26 cellular contexts compared by ENCODE assay signal in the genomic region with DNA sequence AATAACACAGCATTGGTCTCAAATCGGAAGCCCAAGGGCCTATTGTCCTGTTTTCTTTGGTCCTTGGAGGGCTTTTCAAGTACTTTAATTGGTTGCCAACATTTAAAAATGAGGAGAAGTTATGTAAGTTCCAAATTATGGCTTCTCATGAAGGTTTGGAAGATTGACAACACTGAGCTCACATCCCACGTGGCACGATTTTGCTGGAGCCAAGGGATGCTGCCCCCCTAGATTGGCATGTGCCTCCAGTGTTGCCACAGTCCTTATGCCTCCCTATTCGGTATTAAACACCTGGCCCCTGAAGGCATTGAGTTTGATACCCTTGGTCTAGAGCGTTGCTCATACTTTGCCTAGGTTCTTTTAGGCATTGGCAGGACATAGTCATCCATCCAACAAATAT.
"Had no signal": no experiment of that assay in that cellular context is flagged by ENCODE, and none has a peak within 500 bp of the region (broad histone marks: within the 10 kb centered on the region; RNA-seq: fewer than 3 reads in every experiment).

No MANE protein-coding gene starts in this region.

- ATAC-seq: activated CD4-positive, alpha-beta T cell treated with anti-CD3 and anti-CD28 coated beads for 36 hours; activated CD8-positive, alpha-beta memory T cell treated with anti-CD3 and anti-CD28 coated beads, Interleukin-2, amount 10 ng/mL, durations not matched to agents 7 days and 5 days; activated CD8-positive, alpha-beta T cell treated with anti-CD3 and anti-CD28 coated beads, Interleukin-2, amount 10 ng/mL, durations not matched to agents 7 days and 5 days; activated naive CD8-positive, alpha-beta T cell treated with anti-CD3 and anti-CD28 coated beads, Interleukin-2, amount 50 U/mL, for 24 hours; body of pancreas; esophagus mucosa; T-helper 17 cell had no signal

- H3K9me3 ChIP-seq: adrenal gland, body of pancreas had no signal

- H3K27me3 ChIP-seq: adrenal gland, body of pancreas had no signal

- H3K36me3 ChIP-seq: adrenal gland had no signal

- H3K27ac ChIP-seq: adrenal gland, body of pancreas had no signal

- DNase-seq: activated CD4-positive, alpha-beta memory T cell treated with anti-CD3 and anti-CD28 coated beads for 36 hours; activated CD4-positive, alpha-beta T cell treated with anti-CD3 and anti-CD28 coated beads for 36 hours; activated CD4-positive, alpha-beta T cell treated with anti-CD3 and anti-CD28 coated beads, Interleukin-2, amount 10 ng/mL, durations not matched to agents 24 days and 14 days; activated CD4-positive, CD25-positive, alpha-beta regulatory T cell; activated CD4-positive, CD25-positive, alpha-beta regulatory T cell treated with anti-CD3 and anti-CD28 coated beads, Interleukin-2, amount 50 U/mL, for 72 hours; activated CD8-positive, alpha-beta memory T cell treated with anti-CD3 and anti-CD28 coated beads, Interleukin-2, amount 10 ng/mL, durations not matched to agents 7 days and 5 days; activated CD8-positive, alpha-beta memory T cell treated with anti-CD3 and anti-CD28 coated beads, Interleukin-2, amount 50 U/mL, for 4 hours; activated CD8-positive, alpha-beta T cell treated with anti-CD3 and anti-CD28 coated beads, Interleukin-2, amount 10 ng/mL, durations not matched to agents 7 days and 5 days; activated effector memory CD4-positive, alpha-beta T cell treated with anti-CD3 and anti-CD28 coated beads, Interleukin-2, amount 50 U/mL, for 16 hours; activated naive CD4-positive, alpha-beta T cell treated with anti-CD3 and anti-CD28 coated beads for 36 hours; activated naive CD8-positive, alpha-beta T cell treated with anti-CD3 and anti-CD28 coated beads for 36 hours; activated naive CD8-positive, alpha-beta T cell treated with anti-CD3 and anti-CD28 coated beads, Interleukin-2, amount 50 U/mL, for 24 hours; activated T-cell treated with anti-CD3 and anti-CD28 coated beads, Interleukin-2, amount 50 U/mL, for 1 hour; activated T-cell treated with anti-CD3 and anti-CD28 coated beads, Interleukin-2, amount 50 U/mL, for 48 hours; adrenal gland; aorta; body of pancreas; cortex of kidney; dermis blood vessel endothelial cell; effector CD8-positive, alpha-beta T cell; foreskin fibroblast; glutamatergic neuron; T-helper 1 cell; T-helper 17 cell; T1000 had no signal

- H3K4me1 ChIP-seq: adrenal gland, body of pancreas had no signal

- H3K4me3 ChIP-seq: adrenal gland, body of pancreas had no signal
